Comparison of ENCODE assay signal across 21 cellular contexts in genomic region chr17:38600416-38600815, GRCh38. TPM values are rescaled to one million over a fixed set of nuclear protein-coding genes. Genes with fewer than 3 reads are reported as not detected.
DNase-seq lines count a peak whose midpoint lies in the region; ATAC-seq and TF ChIP-seq lines count a peak whose summit lies in the region.
"Had no signal": no experiment of that assay in that cellular context is flagged by ENCODE, and none has a peak within 500 bp of the region (broad histone marks: within the 10 kb centered on the region; RNA-seq: fewer than 3 reads in every experiment).

No MANE protein-coding gene starts in this region.

- peaks cover 75% of the 10 kb centered on the region for H3K4me1 ChIP-seq in GM23338 (ENCODE audit: insufficient read depth)
- peaks cover 56% of the 10 kb centered on the region for H3K4me1 ChIP-seq in NT2/D1 (ENCODE audit: insufficient read depth, insufficient read length)
- H3K4me1 ChIP-seq in neuronal stem cell (ENCODE audit: control insufficient read depth in 2 of 2, insufficient read depth in 1 of 2, low read depth in 1 of 2, low read length in 2 of 2) = peaks cover 40 to 43% of the 10 kb centered on the region in 2 donors
- peaks cover 26% of the 10 kb centered on the region for H3K4me1 ChIP-seq in BE2C

- H3K27ac ChIP-seq in GM23338 (ENCODE audit: low read depth) (no peak overlapping the region), dorsolateral prefrontal cortex (peak overlapping the region in 56 of 59 donors; percentile 3 to 94 (median 81)), neuronal stem cell (replicated peaks; ENCODE audit: low read length) (no peak overlapping the region)
- H3K27ac ChIP-seq: KMS-11 had no signal

- H3K9ac ChIP-seq in NT2/D1 (ENCODE audit: insufficient read length, low read depth) = peak overlapping the region; percentile 39
- no peak overlapping the region for H3K9ac ChIP-seq in neuronal stem cell (ENCODE audit: low read depth, low read length, poor library complexity)
- H3K9ac ChIP-seq: KMS-11 had no signal

- H3K9me3 ChIP-seq in NT2/D1 (ENCODE audit: insufficient read depth, low read length) = no peaks in the 10 kb centered on the region
- H3K9me3 ChIP-seq in neuronal stem cell (replicated peaks in 1 of 2; ENCODE audit: control insufficient read depth in 2 of 2, insufficient read depth in 1 of 2, low read depth in 1 of 2, low read length in 2 of 2) = no peaks in the 10 kb centered on the region
- H3K9me3 ChIP-seq in BE2C = no peaks in the 10 kb centered on the region
- H3K9me3 ChIP-seq: MG63 had no signal

- peak overlapping the region; percentile 43 for H2BK12ac ChIP-seq in neuronal stem cell (ENCODE audit: low read length)

- no peak overlapping the region for H2BK120ac ChIP-seq in neuronal stem cell (ENCODE audit: low read depth, low read length)

- peak overlapping the region; percentile 90; the same call in 1 of the 2 replicates for H3K4me2 ChIP-seq in GM23338
- no peak overlapping the region for H3K4me2 ChIP-seq in neuronal stem cell (ENCODE audit: insufficient read depth, low read length, poor library complexity, severe bottlenecking)
- H3K4me2 ChIP-seq: KMS-11 had no signal

- no peak for ATAC-seq in GM23338

- WGBS in neuronal stem cell (ENCODE audit: extremely low coverage in 2 of 2, insufficient read length in 2 of 2, insufficient replicate concordance in 1 of 2), 2 donors = no CpG with 5 or more reads among the region's 4 CpGs

- DNase-seq in GM23338 (ENCODE audit: low spot score) (no peak), NT2/D1 (ENCODE audit: low read depth, low spot score) (no peak), dorsolateral prefrontal cortex (no peak), neuronal stem cell (ENCODE audit: low spot score) (no peak), SK-N-DZ (ENCODE audit: low spot score) (no peak), BE2C (no peak)
- DNase-seq in effector CD8-positive, alpha-beta T cell (lab: John Stamatoyannopoulos, UW) = no peak
- DNase-seq: ACHN; AML-193; CD4-positive, alpha-beta T cell; DMS79; GOT3; MG63; NCI-H1092; NCI-H146; NCI-H2081; NCI-H524 treated with DMSO at 0.1 percent for 48 hours; NK-92 treated with Interleukin-12 subunit alpha and Interleukin-12 subunit beta, amount 100 ng/mL, for 24 hours; OCI-M1 had no signal

- no peak overlapping the region for H4K91ac ChIP-seq in neuronal stem cell (ENCODE audit: low read depth, low read length, poor library complexity)

- no peak overlapping the region for H3K23ac ChIP-seq in neuronal stem cell (ENCODE audit: low read depth, low read length, poor library complexity)

- H4K20me1 ChIP-seq in GM23338 (replicated peaks; ENCODE audit: insufficient read depth) = no peaks in the 10 kb centered on the region

- H3K4me1 Mint-ChIP-seq in GM23338 = peaks cover 85% of the 10 kb centered on the region

- H3K36me3 ChIP-seq in GM23338 (ENCODE audit: insufficient read depth) = no peaks in the 10 kb centered on the region
- H3K36me3 ChIP-seq in NT2/D1 (ENCODE audit: insufficient read depth, insufficient read length, low read length) = no peaks in the 10 kb centered on the region
- H3K36me3 ChIP-seq in neuronal stem cell (replicated peaks in 1 of 2; ENCODE audit: control insufficient read depth in 2 of 2, insufficient read depth in 2 of 2, low read length in 2 of 2) = no peaks in the 10 kb centered on the region
- no peaks in the 10 kb centered on the region; the same call in 1 of the 2 replicates for H3K36me3 ChIP-seq in BE2C
- H3K36me3 ChIP-seq: MG63 had no signal

- intact Hi-C loops in dorsolateral prefrontal cortex (cut with DNase I) = loop anchor here in 1 of 2 donors (2.0 kb wide), 1 partner anchor 58 kb away; no protein-coding TSS in a partner anchor

- no peaks in the 10 kb centered on the region for H3K36me3 Mint-ChIP-seq in GM23338 (ENCODE audit: low read depth)

- peaks cover 9% of the 10 kb centered on the region for H3K79me1 ChIP-seq in neuronal stem cell (ENCODE audit: low read depth, low read length)

- no peaks in the 10 kb centered on the region for H3K9me2 ChIP-seq in GM23338 (ENCODE audit: insufficient read depth)

- no peak overlapping the region for H3K4me3 ChIP-seq in GM23338
- H3K4me3 ChIP-seq in NT2/D1 (ENCODE audit: insufficient read length, low read depth) = no peak overlapping the region
- H3K4me3 ChIP-seq in dorsolateral prefrontal cortex = peak overlapping the region in 22 of 59 donors; percentile 7 to 76 (median 69)
- no peak overlapping the region for H3K4me3 ChIP-seq in neuronal stem cell (ENCODE audit: low read length in 2 of 2)
- H3K4me3 ChIP-seq in BE2C (ENCODE audit: low read depth, low read length) = no peak overlapping the region
- H3K4me3 ChIP-seq: MG63 had no signal

- H3K14ac ChIP-seq in neuronal stem cell (ENCODE audit: low read length) = no peak overlapping the region

- H2AFZ ChIP-seq in GM23338 (no peak overlapping the region), neuronal stem cell (ENCODE audit: low read length) (no peak overlapping the region)

- no peak overlapping the region for H4K8ac ChIP-seq in neuronal stem cell (ENCODE audit: low read depth, low read length)

- no peak overlapping the region; the same call in 2 of the 3 replicates for H3K4me3 Mint-ChIP-seq in GM23338
- H3K4me3 Mint-ChIP-seq: CD4-positive, alpha-beta T cell had no signal

- H3K4ac ChIP-seq in neuronal stem cell (ENCODE audit: low read length) = no peak overlapping the region

- no peak overlapping the region for H2BK15ac ChIP-seq in neuronal stem cell (ENCODE audit: low read length)

- peaks cover 16% of the 10 kb centered on the region for H3F3A ChIP-seq in GM23338 (replicated peaks; ENCODE audit: low read depth)

- peak overlapping the region; percentile 25 for H2BK5ac ChIP-seq in neuronal stem cell (ENCODE audit: low read length)

- H3K9me3 Mint-ChIP-seq in GM23338 = no peaks in the 10 kb centered on the region; the same call in 2 of the 3 replicates
- H3K9me3 Mint-ChIP-seq: CD4-positive, alpha-beta T cell had no signal

- peaks cover 56% of the 10 kb centered on the region for H3K27me3 Mint-ChIP-seq in GM23338 (ENCODE audit: insufficient read depth, low read depth, poor library complexity)

- H3K18ac ChIP-seq in neuronal stem cell (ENCODE audit: low read length) = peak overlapping the region; percentile 46

- H3K79me2 ChIP-seq in GM23338 (replicated peaks; ENCODE audit: insufficient read depth) = no peaks in the 10 kb centered on the region

- TF ChIP-seq CTCF in GM23338 (conservative IDR thresholded peaks at IDR 0.05; ENCODE audit: low read depth in 2 of 2) (no peak), dorsolateral prefrontal cortex (IDR thresholded peaks at IDR 0.05 in 54 of 56, conservative IDR thresholded peaks at IDR 0.05 in 2 of 56; ENCODE audit: low read depth in 1 of 56, partially characterized antibody in 56 of 56) (no peak), BE2C (IDR thresholded peaks at IDR 0.05; ENCODE audit: low read depth, low read length) (no peak)

- peak overlapping the region; percentile 92 for H2AK5ac ChIP-seq in neuronal stem cell (ENCODE audit: low read depth, low read length)

- peaks cover 76% of the 10 kb centered on the region for H3K27me3 ChIP-seq in GM23338 (ENCODE audit: insufficient read depth)
- H3K27me3 ChIP-seq in NT2/D1 (ENCODE audit: insufficient read depth, insufficient read length) = peaks cover 16% of the 10 kb centered on the region
- H3K27me3 ChIP-seq in dorsolateral prefrontal cortex = peaks cover 0 to 2% (median 0%) of the 10 kb centered on the region in 45 donors
- no peaks in the 10 kb centered on the region for H3K27me3 ChIP-seq in neuronal stem cell (ENCODE audit: control insufficient read depth in 3 of 3, insufficient read depth in 3 of 3, low read depth in 1 of 3, low read length in 3 of 3)
- H3K27me3 ChIP-seq in BE2C = no peaks in the 10 kb centered on the region

- no peak overlapping the region for H3K27ac Mint-ChIP-seq in GM23338
- H3K27ac Mint-ChIP-seq: CD4-positive, alpha-beta T cell had no signal

TF ChIP-seq in GM23338, 12 proteins besides CTCF, POLR2A, EP300 and RAD21 (continues in another document):
- TF ChIP-seq EZH2phosphoT487 (IDR thresholded peaks at IDR 0.05; ENCODE audit: unreplicated experiment) (no peak), STAT1 (IDR thresholded peaks at IDR 0.05; ENCODE audit: unreplicated experiment) (no peak)

RNA-seq across cellular contexts. Expression of gene SRCIN1, which starts 5.3 kb away (rescaled TPM):
- total RNA-seq in GM23338 (2014; rRNA removed; shearing (Covaris generic)) = 1.3 and 2.2 TPM in 2 replicates
- polyA plus RNA-seq in GM23338 (2016; fragmentation: Nextera tagmentation; extraction: Ambion mirVana) = 0.87 TPM in 2 replicates
- 100 to 1,000 TPM in 111 of 120 experiments, 10 to 100 TPM in 9; 80.9 to 338 (median 151) TPM for total RNA-seq in dorsolateral prefrontal cortex
- polyA plus RNA-seq in neuronal stem cell (2013, experiment 1 of 2) = 7.3 TPM
- 7.4 TPM for polyA plus RNA-seq in neuronal stem cell (2013, experiment 2 of 2)
- 2.7 and 3.0 TPM in 2 replicates for polyA plus RNA-seq in SK-N-DZ (2014; cell fraction: cytosol; rRNA removed)
- 7.4 and 10.8 TPM in 2 replicates for polyA plus RNA-seq in SK-N-DZ (2014; cell fraction: nucleus; rRNA removed)
- polyA plus RNA-seq in BE2C (2012; ENCODE audit: insufficient read depth, insufficient read length, low read depth) = 58.7 TPM
- total RNA-seq: RPMI7951 had no signal

Comparison
In these comparisons a context has a peak if more than half of its experiments do, and no peak if none do; other contexts are left out.
1. H3K27ac ChIP-seq: peak in dorsolateral prefrontal cortex (56 of 59); none in GM23338 (single experiment) and neuronal stem cell (single experiment).
2. RNA of gene SRCIN1, which starts 5.3 kb away (total RNA-seq): 80.9 to 338 TPM in dorsolateral prefrontal cortex; 1.3 to 2.2 TPM in GM23338; every median in the first group is over 10 times any median in the second.